8 cellular contexts compared by ENCODE assay signal in genomic region chr10:30784896-30785605, GRCh38.
DNase-seq lines count a peak whose midpoint lies in the region; ATAC-seq, FAIRE-seq and TF ChIP-seq lines count a peak whose summit lies in the region.

No MANE protein-coding gene starts in this region.

- DNase-seq in activated CD4-positive, alpha-beta T cell treated with anti-CD3 and anti-CD28 coated beads for 36 hours, result peak; percentile 44
- DNase-seq in activated CD4-positive, alpha-beta T cell treated with anti-CD3 and anti-CD28 coated beads for 1 hour, result no peak
- DNase-seq in NCI-H345 (lab: John Stamatoyannopoulos, UW), result peak; percentile 55
- DNase-seq in activated gamma-delta T cell treated with anti-CD3 and anti-CD28 coated beads, Interleukin-2, amount 50 U/mL, for 16 hours (ENCODE audit: low read depth), result peak; percentile 5
- DNase-seq in frontal cortex (ENCODE audit: low spot score in 2 of 2), result peak; percentile 74 to 85
- DNase-seq in natural killer cell, result no peak
- DNase-seq in transverse colon, result peak; percentile 68

- H3K4me3 Mint-ChIP-seq in activated CD4-positive, alpha-beta T cell treated with anti-CD3 and anti-CD28 coated beads for 36 hours, result peak overlapping the region; percentile 66
- H3K4me3 Mint-ChIP-seq in natural killer cell, result peak overlapping the region; percentile 88

- H3K27me3 Mint-ChIP-seq in activated CD4-positive, alpha-beta T cell treated with anti-CD3 and anti-CD28 coated beads for 36 hours, result peaks cover 2% of the 10 kb centered on the region
- H3K27me3 Mint-ChIP-seq in natural killer cell (ENCODE audit: low read depth in 2 of 2), result peaks cover 3 to 10% of the 10 kb centered on the region in 2 donors

- 4% methylated on average over 55 of the region's 63 CpGs; no CpG with 5 or more reads in 1 of the 2 donors for WGBS in transverse colon (ENCODE audit: low coverage in 1 of 2), 2 donors

- peaks cover 24% of the 10 kb centered on the region for H3K4me1 Mint-ChIP-seq in activated CD4-positive, alpha-beta T cell treated with anti-CD3 and anti-CD28 coated beads for 36 hours
- peaks cover 11% of the 10 kb centered on the region in 2 donors for H3K4me1 Mint-ChIP-seq in natural killer cell

- H3K36me3 Mint-ChIP-seq in activated CD4-positive, alpha-beta T cell treated with anti-CD3 and anti-CD28 coated beads for 36 hours (ENCODE audit: low read depth), result no peaks in the 10 kb centered on the region
- H3K36me3 Mint-ChIP-seq in natural killer cell, result no peaks in the 10 kb centered on the region

- FAIRE-seq in frontal cortex (lab: Jason Lieb, UNC), result no peak

- intact Hi-C loops in activated CD4-positive, alpha-beta T cell treated with anti-CD3 and anti-CD28 coated beads for 36 hours (cut with DNase I, micrococcal nuclease), result loop anchor here (1.0 to 10.0 kb wide), 14 partner anchors 58 to 1023 kb away; partner anchors contain the start of gene ZEB1 (in 2 of the 2)
- intact Hi-C loops in natural killer cell (cut with micrococcal nuclease) (loop anchor here (1.0 kb wide), 2 partner anchors 706 to 1023 kb away; no protein-coding TSS in a partner anchor), transverse colon (cut with DNase I; ENCODE audit: low total_unique reads) (loop anchor here (2.0 to 10.0 kb wide), 3 partner anchors 247 to 536 kb away; partner anchors contain the start of gene ZNF438)

- no peaks in the 10 kb centered on the region for H3K9me3 Mint-ChIP-seq in activated CD4-positive, alpha-beta T cell treated with anti-CD3 and anti-CD28 coated beads for 36 hours (ENCODE audit: low read depth)
- H3K9me3 Mint-ChIP-seq in natural killer cell, result no peaks in the 10 kb centered on the region

- TF ChIP-seq CTCF in natural killer cell (IDR thresholded peaks at IDR 0.05), result no peak
- TF ChIP-seq CTCF in transverse colon (IDR thresholded peaks at IDR 0.05), result no peak

- H3K4me3 ChIP-seq in transverse colon, result peak overlapping the region; percentile 57 to 67 (median 62)

- POLR2A ChIA-PET in activated CD4-positive, alpha-beta T cell treated with anti-CD3 and anti-CD28 coated beads for 36 hours (lab: Charles Lee), result interaction anchor here (0.6 to 0.7 kb wide), 2 partner anchors 19 to 83 kb away, joined by 4 to 5 read pairs; no protein-coding TSS in a partner anchor

- CTCF ChIA-PET in activated CD4-positive, alpha-beta T cell treated with anti-CD3 and anti-CD28 coated beads for 36 hours (lab: Charles Lee), result interaction anchor here (0.6 to 2.4 kb wide), 23 partner anchors 9 to 1760 kb away, joined by 3 to 13 read pairs (median 3); partner anchors contain the start of gene ZNF438

- no peaks in the 10 kb centered on the region for H3K36me3 ChIP-seq in transverse colon

- in situ Hi-C loops in transverse colon (cut with MboI; ENCODE audit: low pct_ligation_motif_present in 1 of 4, low pct_unique_long_range_greater_than_20kb in 1 of 4, low sequenced_read_pairs in 3 of 4), result loop anchor here (10.0 to 25.0 kb wide), 4 partner anchors 252 to 1027 kb away; partner anchors contain the start of gene ZNF438 (in 2 of the 4)

- no peak for ATAC-seq in activated CD4-positive, alpha-beta T cell treated with anti-CD3 and anti-CD28 coated beads for 36 hours
- ATAC-seq in natural killer cell (peak; percentile 32 to 46 (median 35)), HG02970 (IDR thresholded peaks at IDR 0.05; ENCODE audit: low FRiP score, unreplicated experiment) (no peak)

- peak; percentile 56 for TF ChIP-seq POLR2A in transverse colon (IDR thresholded peaks at IDR 0.05)

- H3K4me1 ChIP-seq in transverse colon, result peaks cover 8 to 32% (median 18%) of the 10 kb centered on the region in 4 donors

- no peaks in the 10 kb centered on the region for H3K9me3 ChIP-seq in transverse colon

- no peak overlapping the region for H3K27ac Mint-ChIP-seq in activated CD4-positive, alpha-beta T cell treated with anti-CD3 and anti-CD28 coated beads for 36 hours
- H3K27ac Mint-ChIP-seq in natural killer cell, result no peak overlapping the region

- no peak for TF ChIP-seq EP300 in transverse colon (IDR thresholded peaks at IDR 0.05; ENCODE audit: low read depth)

- H3K27ac ChIP-seq in transverse colon, result peak overlapping the region; percentile 90 to 95 (median 92)

- no peaks in the 10 kb centered on the region for H3K27me3 ChIP-seq in transverse colon

Comparison
In these comparisons a context has a peak if more than half of its experiments do, and no peak if none do; other contexts are left out.
1. DNase-seq: peak in activated CD4-positive, alpha-beta T cell treated with anti-CD3 and anti-CD28 coated beads for 36 hours (single experiment), NCI-H345 (single experiment), activated gamma-delta T cell treated with anti-CD3 and anti-CD28 coated beads, Interleukin-2, amount 50 U/mL, for 16 hours (single experiment), frontal cortex (2 of 2) and transverse colon (single experiment); none in activated CD4-positive, alpha-beta T cell treated with anti-CD3 and anti-CD28 coated beads for 1 hour (single experiment) and natural killer cell (single experiment).
2. ATAC-seq: peak in natural killer cell (3 of 3); none in activated CD4-positive, alpha-beta T cell treated with anti-CD3 and anti-CD28 coated beads for 36 hours (single experiment) and HG02970 (single experiment).